In the genomic region with DNA sequence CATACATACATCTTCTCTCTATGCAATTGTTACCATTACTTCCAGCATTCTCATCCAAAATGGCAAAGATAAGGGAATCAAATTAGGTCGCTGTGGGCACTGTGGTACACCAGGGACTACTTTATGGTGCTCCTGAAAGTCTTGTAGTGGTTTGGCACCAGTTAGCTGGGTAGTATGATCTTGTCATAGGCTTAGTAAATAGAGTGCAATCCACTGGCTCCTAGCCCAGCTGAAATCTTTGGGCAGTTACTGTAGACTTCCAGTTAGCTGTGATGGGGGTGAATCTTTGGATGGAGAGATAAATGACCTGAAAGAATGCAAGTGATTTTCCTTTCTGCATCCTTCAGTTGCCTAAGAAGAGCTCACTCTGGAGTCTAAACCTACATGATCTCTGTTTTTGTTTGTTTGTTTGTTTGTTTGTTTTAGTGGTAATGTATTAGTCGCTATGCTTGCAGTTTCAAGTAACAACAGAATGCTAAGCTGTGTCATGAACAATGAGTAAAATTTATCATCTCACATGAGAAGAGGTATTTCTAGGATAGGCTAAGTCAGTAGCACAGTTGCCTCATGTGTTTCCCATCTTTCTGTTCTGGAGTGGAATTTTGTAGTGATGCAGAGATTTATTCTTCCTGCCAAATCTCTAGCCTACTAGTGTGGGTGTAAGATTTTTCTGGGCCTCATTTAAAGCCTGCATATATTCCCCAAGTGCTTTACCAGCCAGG, we compare ENCODE assay signal across 18 cellular contexts. TPM values are rescaled to one million over a fixed set of nuclear protein-coding genes. Genes with fewer than 3 reads are reported as not detected.
DNase-seq lines count a peak whose midpoint lies in the region; ATAC-seq and TF ChIP-seq lines count a peak whose summit lies in the region.
"Had no signal": no experiment of that assay in that cellular context is flagged by ENCODE, and none has a peak within 500 bp of the region (broad histone marks: within the 10 kb centered on the region; RNA-seq: fewer than 3 reads in every experiment).

No MANE protein-coding gene starts in this region.

- H3K4me3 ChIP-seq in psoas muscle = no peak overlapping the region
- H3K4me3 ChIP-seq: esophagus squamous epithelium, SK-N-MC had no signal

- peaks cover 84% of the 10 kb centered on the region for H3K4me1 ChIP-seq in psoas muscle

- peak overlapping the region; percentile 11 for H3K27ac Mint-ChIP-seq in CD4-positive, alpha-beta T cell
- H3K27ac Mint-ChIP-seq: IgD-negative memory B cell; stimulated activated memory B cell treated with anti-CD40 and anti-IgM and Interleukin-4, amounts not matched to agents 10 μg/mL and 1 μg/mL and 100 μg/mL, for 72 hours had no signal

- H3K4me3 Mint-ChIP-seq in CD4-positive, alpha-beta T cell = no peak overlapping the region
- H3K4me3 Mint-ChIP-seq: stimulated activated memory B cell treated with anti-CD40 and anti-IgM and Interleukin-4, amounts not matched to agents 10 μg/mL and 1 μg/mL and 100 μg/mL, for 72 hours had no signal

- peaks cover 76% of the 10 kb centered on the region for H3K4me1 Mint-ChIP-seq in CD4-positive, alpha-beta T cell (ENCODE audit: low read depth)

- H3K27me3 Mint-ChIP-seq in CD4-positive, alpha-beta T cell = no peaks in the 10 kb centered on the region
- H3K27me3 Mint-ChIP-seq: IgD-negative memory B cell; stimulated activated memory B cell treated with anti-CD40 and anti-IgM and Interleukin-4, amounts not matched to agents 10 μg/mL and 1 μg/mL and 100 μg/mL, for 72 hours had no signal

- DNase-seq in CD4-positive, alpha-beta T cell = no peak
- peak; percentile 88 for DNase-seq in M059J (ENCODE audit: low read depth)
- peak; percentile 74 for DNase-seq in dedifferentiated amniotic fluid mesenchymal stem cell (ENCODE audit: extremely low spot score)
- DNase-seq in psoas muscle = peak; percentile 43 to 62
- DNase-seq in activated CD4-positive, alpha-beta T cell treated with anti-CD3 and anti-CD28 coated beads for 48 hours = no peak
- no peak for DNase-seq in SKM-1 treated with dmso at 0.1 percent for 144 hours (lab: John Stamatoyannopoulos, UW; ENCODE audit: unreplicated experiment)
- no peak for DNase-seq in NCI-H128 (lab: John Stamatoyannopoulos, UW; ENCODE audit: unreplicated experiment)
- DNase-seq: activated T-cell treated with anti-CD3 and anti-CD28 coated beads, Interleukin-2, amount 50 U/mL, for 48 hours; Caco-2; caudate nucleus; esophagus squamous epithelium; left colon; NCI-H1694 treated with DMSO at 0.1 percent for 48 hours; stimulated activated CD4-positive, alpha-beta T cell treated with anti-CD3 and anti-CD28 coated beads, Interleukin-2, amount 100 ng/mL, for 24 hours had no signal

- POLR2A ChIA-PET in CD4-positive, alpha-beta T cell (lab: Charles Lee) = interaction anchor here (1.2 to 1.5 kb wide), 2 partner anchors 32 to 35 kb away, joined by 3 read pairs; no protein-coding TSS in a partner anchor

- no peaks in the 10 kb centered on the region for H3K36me3 ChIP-seq in psoas muscle (ENCODE audit: insufficient read depth in 1 of 2, low read depth in 1 of 2)

- CTCF ChIA-PET in CD4-positive, alpha-beta T cell (lab: Charles Lee) = interaction anchor here (0.9 to 2.0 kb wide), 3 partner anchors 19 to 77 kb away, joined by 3 to 6 read pairs (median 3); no protein-coding TSS in a partner anchor

- 45 to 55% (median 46%) methylated on average over 2 of the region's 2 CpGs for WGBS in psoas muscle, 3 donors

- ATAC-seq in CD4-positive, alpha-beta T cell (ENCODE audit: poor library complexity) = no peak
- ATAC-seq in psoas muscle (peak; percentile 79 to 88 (median 82)), HG02973 (IDR thresholded peaks at IDR 0.05; ENCODE audit: unreplicated experiment) (no peak)
- ATAC-seq: left colon; stimulated activated memory B cell treated with anti-CD40 and anti-IgM and Interleukin-4, amounts not matched to agents 10 μg/mL and 1 μg/mL and 100 μg/mL, for 72 hours had no signal

- no peaks in the 10 kb centered on the region for H3K27me3 ChIP-seq in CD4-positive, alpha-beta T cell (ENCODE audit: control insufficient read depth, insufficient read depth, low read length)
- no peaks in the 10 kb centered on the region for H3K27me3 ChIP-seq in psoas muscle (ENCODE audit: insufficient read depth in 3 of 3, low read length in 2 of 3)
- H3K27me3 ChIP-seq: esophagus squamous epithelium had no signal

- H3K9me3 ChIP-seq in CD4-positive, alpha-beta T cell (ENCODE audit: control insufficient read depth, low read length) = no peaks in the 10 kb centered on the region
- H3K9me3 ChIP-seq in psoas muscle = no peaks in the 10 kb centered on the region
- H3K9me3 ChIP-seq: Caco-2, esophagus squamous epithelium had no signal

- H3K36me3 Mint-ChIP-seq in CD4-positive, alpha-beta T cell (ENCODE audit: low read depth) = peaks cover 56% of the 10 kb centered on the region

- H3K9me3 Mint-ChIP-seq in CD4-positive, alpha-beta T cell = no peaks in the 10 kb centered on the region
- H3K9me3 Mint-ChIP-seq: IgD-negative memory B cell; stimulated activated memory B cell treated with anti-CD40 and anti-IgM and Interleukin-4, amounts not matched to agents 10 μg/mL and 1 μg/mL and 100 μg/mL, for 72 hours had no signal

- H3K27ac ChIP-seq in CD4-positive, alpha-beta T cell (ENCODE audit: low read depth, low read length) = no peak overlapping the region
- H3K27ac ChIP-seq in psoas muscle = peak overlapping the region; percentile 53
- H3K27ac ChIP-seq: esophagus squamous epithelium, SK-N-MC had no signal

- TF ChIP-seq CTCF in CD4-positive, alpha-beta T cell (IDR thresholded peaks at IDR 0.05) = no peak
- TF ChIP-seq CTCF in psoas muscle (IDR thresholded peaks at IDR 0.05) = no peak

- intact Hi-C loops in CD4-positive, alpha-beta T cell (cut with DNase I, micrococcal nuclease) = loop anchor here in 1 of 2 experiments (5.0 kb wide), 1 partner anchor 41 kb away; no protein-coding TSS in a partner anchor
- intact Hi-C loops in psoas muscle (cut with DNase I) = no loop called here

RNA-seq across cellular contexts. Expression of gene HERC3, which starts 24.2 kb away (rescaled TPM):
- total RNA-seq in CD4-positive, alpha-beta T cell = 10 to 100 TPM; 63.1 to 66.4 TPM
- 5.1 and 8.6 TPM in 2 replicates for total RNA-seq in M059J (2014; rRNA removed; shearing (Covaris generic))
- 10 to 100 TPM; 17.7 to 35.8 (median 25.2) TPM for total RNA-seq in psoas muscle
- polyA plus RNA-seq in psoas muscle = 10 to 100 TPM in 1 of 3 donors, 1 to 10 TPM in 2; 9.5 to 20.4 (median 9.6) TPM

Comparison
In these comparisons a context has a peak if more than half of its experiments do, and no peak if none do; other contexts are left out.
1. ATAC-seq: peak in psoas muscle (4 of 4); none in CD4-positive, alpha-beta T cell (single experiment) and HG02973 (single experiment).
2. DNase-seq: peak in M059J (single experiment), dedifferentiated amniotic fluid mesenchymal stem cell (single experiment) and psoas muscle (2 of 2); none in CD4-positive, alpha-beta T cell (0 of 10), activated CD4-positive, alpha-beta T cell treated with anti-CD3 and anti-CD28 coated beads for 48 hours (single experiment), SKM-1 treated with dmso at 0.1 percent for 144 hours (single experiment) and NCI-H128 (single experiment).